Comparison of ENCODE assay signal across 13 cellular contexts in the genomic region with DNA sequence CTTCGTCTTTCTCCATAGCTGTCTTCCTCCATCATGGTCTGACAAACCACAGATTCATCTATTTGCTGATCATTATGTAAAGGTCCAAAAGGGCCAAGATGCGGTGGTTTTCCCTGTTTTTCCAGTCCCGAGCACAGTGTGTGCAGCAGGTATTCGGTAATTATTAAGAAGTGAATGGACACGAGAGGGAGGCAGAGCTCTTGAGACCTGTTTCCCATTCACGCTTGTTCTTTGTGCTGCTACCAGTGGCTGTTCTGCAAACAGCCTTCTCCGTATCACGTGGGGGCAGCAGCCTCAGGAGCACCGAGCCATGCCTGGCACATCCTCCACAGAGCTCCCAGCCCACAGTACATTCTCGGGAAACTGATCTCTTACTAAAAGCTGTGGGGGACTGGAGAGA. TPM values are rescaled to one million over a fixed set of nuclear protein-coding genes. Genes with fewer than 3 reads are reported as not detected.
DNase-seq lines count a peak whose midpoint lies in the region; ATAC-seq and TF ChIP-seq lines count a peak whose summit lies in the region.
"Had no signal": no experiment of that assay in that cellular context is flagged by ENCODE, and none has a peak within 500 bp of the region (broad histone marks: within the 10 kb centered on the region; RNA-seq: fewer than 3 reads in every experiment).

No MANE protein-coding gene starts in this region.

- no peaks in the 10 kb centered on the region for H4K20me1 ChIP-seq in OCI-LY7 (ENCODE audit: insufficient read depth, low read length)

- POLR2A ChIA-PET in OCI-LY7 (lab: Charles Lee): interaction anchor here (1.4 to 3.3 kb wide), 2 partner anchors 10 to 11 kb away, joined by 3 to 20 read pairs; no protein-coding TSS in a partner anchor

- no TSS peak for BruUV-seq in OCI-LY7 (replicated peaks; lab: Mats Ljungman, UMichigan)

- no peak; the same call in 1 of the 2 replicates for TF ChIP-seq CTCF in OCI-LY7 (conservative IDR thresholded peaks at IDR 0.05; ENCODE audit: low read length)

- H3K4me2 ChIP-seq in OCI-LY7 (ENCODE audit: low read length): peak overlapping the region; percentile 6; the same call in 1 of the 2 replicates

- H3K9me3 ChIP-seq in OCI-LY7 (ENCODE audit: low read length): no peaks in the 10 kb centered on the region

- no peaks in the 10 kb centered on the region for H3K36me3 ChIP-seq in OCI-LY7 (ENCODE audit: insufficient read depth, low read length)

- no peak overlapping the region for H3K27ac ChIP-seq in OCI-LY7 (ENCODE audit: low read depth, low read length, poor library complexity, severe bottlenecking)

- intact Hi-C loops in OCI-LY7 (cut with micrococcal nuclease; ENCODE audit: unreplicated experiment): no loop called here

- CTCF ChIA-PET in OCI-LY7 (lab: Charles Lee; ENCODE audit: unreplicated experiment): interaction anchor here (1.3 kb wide), 1 partner anchor 98 kb away, joined by 4 read pairs; no protein-coding TSS in a partner anchor

- no peaks in the 10 kb centered on the region for H3K9me2 ChIP-seq in OCI-LY7 (ENCODE audit: insufficient read depth, low read length)

- no peak for ATAC-seq in HG03159 (IDR thresholded peaks at IDR 0.05; ENCODE audit: unreplicated experiment)

- DNase-seq in NCI-H510A treated with DMSO at 0.1 percent for 48 hours (lab: John Stamatoyannopoulos, UW) (peak; percentile 49), NCI-H510A (lab: John Stamatoyannopoulos, UW) (no peak), OCI-LY7 (ENCODE audit: low spot score) (peak; percentile 23), hypothalamus (lab: John Stamatoyannopoulos, UW) (peak in 40 of 51 donors; percentile 5 to 78 (median 49)), superior temporal gyrus (ENCODE audit: extremely low spot score) (peak; percentile 77), GM19240 (ENCODE audit: insufficient read length, low spot score) (no peak)
- DNase-seq in activated naive CD4-positive, alpha-beta T cell (lab: John Stamatoyannopoulos, UW): no peak
- DNase-seq: activated T-cell treated with anti-CD3 and anti-CD28 coated beads, Interleukin-2, amount 50 U/mL, for 48 hours; NCI-H1694 had no signal

- H3K4me1 ChIP-seq in OCI-LY7 (ENCODE audit: insufficient read depth, low read length, poor library complexity, severe bottlenecking): peaks cover 27% of the 10 kb centered on the region

- no peak overlapping the region for H3K4me3 ChIP-seq in OCI-LY7 (ENCODE audit: low read depth, low read length, poor library complexity, severe bottlenecking)

- H3K79me2 ChIP-seq in OCI-LY7 (ENCODE audit: insufficient read depth, low read depth, low read length): no peaks in the 10 kb centered on the region

- H2AFZ ChIP-seq in OCI-LY7 (ENCODE audit: low read length): no peak overlapping the region

RNA-seq across cellular contexts. Expression of a gene that starts 50.3 kb away (rescaled TPM):
- not detected in 2 replicates for total RNA-seq in OCI-LY7 (2014; rRNA removed; shearing (Covaris generic))
- not detected in 2 replicates for total RNA-seq in OCI-LY7 (2022)
- total RNA-seq: A673; pulmonary artery endothelial cell; T-helper 2 cell treated with Interferon-gamma antibody and Interleukin-4, amounts not matched to agents 100 ng/mL and 5 ng/mL, for 36 hours had no signal

Comparison
In these comparisons a context has a peak if more than half of its experiments do, and no peak if none do; other contexts are left out.
1. DNase-seq: peak in NCI-H510A treated with DMSO at 0.1 percent for 48 hours (single experiment), OCI-LY7 (single experiment), hypothalamus (40 of 51) and superior temporal gyrus (single experiment); none in NCI-H510A (single experiment), activated naive CD4-positive, alpha-beta T cell (0 of 4) and GM19240 (single experiment).